ENCODE assay signal across 1 cellular context in genomic region chr7:99557940-99558305, GRCh38.
TF ChIP-seq lines count a peak whose summit lies in the region.

No MANE protein-coding gene starts in this region.

TF ChIP-seq in HepG2, 621 proteins besides CTCF, POLR2A, EP300 and RAD21 (continues in another document):
- TF ChIP-seq ZMAT3 (CRISPR knock-in tag; conservative IDR thresholded peaks at IDR 0.05), result no peak
- 0 out of 2 replicates have a peak, but pooled peaks have one; percentile 6 for TF ChIP-seq GFI1 (CRISPR knock-in tag; IDR thresholded peaks at IDR 0.05; ENCODE audit: borderline replicate concordance)
- no peak for TF ChIP-seq DR1 (CRISPR knock-in tag; IDR thresholded peaks at IDR 0.05)
- no peak for TF ChIP-seq FOXA1 (IDR thresholded peaks at IDR 0.05)
- TF ChIP-seq FOXA1 (CRISPR knock-in tag; IDR thresholded peaks at IDR 0.05), result no peak
- TF ChIP-seq ATF7 (IDR thresholded peaks at IDR 0.05), result no peak
- no peak for TF ChIP-seq ATF7 (CRISPR knock-in tag; IDR thresholded peaks at IDR 0.05)
- no peak for TF ChIP-seq ZBTB44 (CRISPR knock-in tag; IDR thresholded peaks at IDR 0.05)
- no peak for TF ChIP-seq ZNF589 (CRISPR knock-in tag; conservative IDR thresholded peaks at IDR 0.05)
- TF ChIP-seq PAF1 (CRISPR knock-in tag; IDR thresholded peaks at IDR 0.05), result no peak
- TF ChIP-seq AHDC1 (CRISPR knock-in tag; IDR thresholded peaks at IDR 0.05; ENCODE audit: borderline replicate concordance), result no peak
- no peak for TF ChIP-seq CHD4 (IDR thresholded peaks at IDR 0.05; ENCODE audit: borderline replicate concordance, low read length)
- TF ChIP-seq ZNF367 (CRISPR knock-in tag; IDR thresholded peaks at IDR 0.05; ENCODE audit: borderline replicate concordance), result no peak
- TF ChIP-seq ZNF709 (CRISPR knock-in tag; IDR thresholded peaks at IDR 0.05), result no peak
- TF ChIP-seq MLX (CRISPR knock-in tag; IDR thresholded peaks at IDR 0.05), result 0 out of 2 replicates have a peak, but pooled peaks have one; percentile 16
- TF ChIP-seq NCOA2 (CRISPR knock-in tag; IDR thresholded peaks at IDR 0.05), result no peak
- TF ChIP-seq LCORL (IDR thresholded peaks at IDR 0.05), result no peak
- 0 out of 2 replicates have a peak, but pooled peaks have one; percentile 11 for TF ChIP-seq LCORL (CRISPR knock-in tag; IDR thresholded peaks at IDR 0.05)
- no peak for TF ChIP-seq ATF1 (CRISPR knock-in tag; IDR thresholded peaks at IDR 0.05)
- TF ChIP-seq ZNF580 (CRISPR knock-in tag; IDR thresholded peaks at IDR 0.05; ENCODE audit: borderline replicate concordance, low read depth), result no peak
- TF ChIP-seq ZNF687 (CRISPR knock-in tag; IDR thresholded peaks at IDR 0.05), result no peak
- TF ChIP-seq IKZF4 (CRISPR knock-in tag; IDR thresholded peaks at IDR 0.05; ENCODE audit: borderline replicate concordance, low read depth, not compliant biosample characterization), result peak; percentile 9
- TF ChIP-seq ZNF770 (CRISPR knock-in tag; IDR thresholded peaks at IDR 0.05), result no peak
- 0 out of 2 replicates have a peak, but pooled peaks have one; percentile 27 for TF ChIP-seq SKIL (CRISPR knock-in tag; IDR thresholded peaks at IDR 0.05; ENCODE audit: borderline replicate concordance)
- TF ChIP-seq GLI4 (CRISPR knock-in tag; IDR thresholded peaks at IDR 0.05; ENCODE audit: borderline replicate concordance), result 0 out of 2 replicates have a peak, but pooled peaks have one; percentile 6
- TF ChIP-seq ATF7-NPFF (CRISPR knock-in tag; IDR thresholded peaks at IDR 0.05; ENCODE audit: low read depth), result 0 out of 2 replicates have a peak, but pooled peaks have one; percentile 60
- TF ChIP-seq ZNF18 (CRISPR knock-in tag; IDR thresholded peaks at IDR 0.05; ENCODE audit: insufficient replicate concordance), result peak; percentile 21
- 0 out of 2 replicates have a peak, but pooled peaks have one; percentile 87 for TF ChIP-seq ZNF10 (CRISPR knock-in tag; IDR thresholded peaks at IDR 0.05; ENCODE audit: borderline replicate concordance, low read depth)
- TF ChIP-seq LRRFIP1 (CRISPR knock-in tag; conservative IDR thresholded peaks at IDR 0.05), result no peak
- no peak for TF ChIP-seq RBM22 (optimal IDR thresholded peaks at IDR 0.05; ENCODE audit: low read length)
- TF ChIP-seq SMC3 (IDR thresholded peaks at IDR 0.05; ENCODE audit: low read length), result no peak
